In the genomic region with DNA sequence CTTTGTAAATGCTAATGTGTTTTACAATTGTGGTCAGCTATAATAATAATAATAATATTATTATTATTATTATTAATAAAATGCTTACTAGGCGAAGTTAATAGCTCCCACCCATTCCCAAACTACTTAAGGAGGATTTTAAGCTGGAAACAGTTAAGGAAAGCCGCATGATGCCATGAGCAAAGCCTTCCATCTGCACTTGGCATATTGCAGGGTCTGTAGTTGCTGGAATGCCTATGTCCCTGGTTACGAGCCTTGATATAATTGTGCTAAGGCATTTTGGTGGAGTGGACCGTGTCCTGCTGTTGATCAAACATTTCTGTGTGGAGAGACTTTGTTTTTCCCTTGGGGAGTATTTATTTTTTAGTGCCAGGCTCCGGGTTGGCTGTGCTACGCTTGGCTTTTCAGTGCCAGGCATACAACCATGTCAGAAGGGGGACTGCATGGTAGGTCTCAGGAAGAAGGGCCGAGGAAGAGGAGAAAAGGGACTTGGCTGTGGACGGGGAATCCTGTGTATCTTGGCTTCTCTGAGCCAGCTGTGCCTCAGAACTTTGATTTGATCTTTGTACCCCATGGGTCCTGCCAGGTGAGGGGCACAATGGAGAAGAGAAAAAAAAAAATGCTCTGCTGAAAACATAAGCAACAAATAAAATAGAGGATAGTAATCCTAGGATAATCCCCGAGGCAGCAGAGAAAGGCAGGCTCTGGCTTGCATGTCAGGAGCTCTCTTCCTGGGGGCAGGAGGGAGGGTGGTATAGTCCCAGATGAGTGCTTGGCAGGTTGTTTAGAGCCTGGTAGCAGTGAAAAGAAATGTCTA, we compare ENCODE assay signal across 15 cellular contexts.
DNase-seq lines count a peak whose midpoint lies in the region; ATAC-seq and TF ChIP-seq lines count a peak whose summit lies in the region.
"Had no signal": no experiment of that assay in that cellular context is flagged by ENCODE, and none has a peak within 500 bp of the region (broad histone marks: within the 10 kb centered on the region; RNA-seq: fewer than 3 reads in every experiment).

No MANE protein-coding gene starts in this region.

- intact Hi-C loops in right cardiac atrium (cut with DNase I) (no loop called here), gastrocnemius medialis (cut with DNase I; ENCODE audit: low total_unique reads) (no loop called here)
- intact Hi-C loops in CD4-positive, alpha-beta memory T cell (cut with micrococcal nuclease): no loop called here

- H3K36me3 Mint-ChIP-seq in GM23338 (ENCODE audit: low read depth): no peaks in the 10 kb centered on the region
- H3K36me3 Mint-ChIP-seq in CD4-positive, alpha-beta memory T cell: no peaks in the 10 kb centered on the region

- peaks cover 39% of the 10 kb centered on the region for H3K4me1 Mint-ChIP-seq in GM23338
- peaks cover 6 to 14% (median 10%) of the 10 kb centered on the region in 4 donors for H3K4me1 Mint-ChIP-seq in CD4-positive, alpha-beta memory T cell

- peaks cover 7% of the 10 kb centered on the region for H4K20me1 ChIP-seq in GM23338 (replicated peaks; ENCODE audit: insufficient read depth)

- H3K27me3 Mint-ChIP-seq in GM23338 (ENCODE audit: insufficient read depth, low read depth, poor library complexity): no peaks in the 10 kb centered on the region
- peaks cover 2 to 4% of the 10 kb centered on the region in 2 donors for H3K27me3 Mint-ChIP-seq in CD4-positive, alpha-beta memory T cell
- H3K27me3 Mint-ChIP-seq: activated CD4-positive, alpha-beta T cell treated with anti-CD3 and anti-CD28 coated beads for 36 hours had no signal

- no peak overlapping the region for H3K4me3 Mint-ChIP-seq in GM23338
- no peak overlapping the region for H3K4me3 Mint-ChIP-seq in CD4-positive, alpha-beta memory T cell
- H3K4me3 Mint-ChIP-seq: activated CD4-positive, alpha-beta T cell treated with anti-CD3 and anti-CD28 coated beads for 36 hours had no signal

- no peak overlapping the region for H3K27ac ChIP-seq in GM23338 (ENCODE audit: low read depth)
- peak overlapping the region; percentile 27; the same call in 1 of the 2 replicates for H3K27ac ChIP-seq in VCaP
- H3K27ac ChIP-seq in right cardiac atrium (ENCODE audit: low read length): peak overlapping the region; percentile 76
- peak overlapping the region in 3 of 4 donors; percentile 7 to 36 (median 30) for H3K27ac ChIP-seq in gastrocnemius medialis
- no peak overlapping the region for H3K27ac ChIP-seq in CD4-positive, alpha-beta memory T cell (ENCODE audit: low read depth, low read length)
- H3K27ac ChIP-seq: ovary, thoracic aorta had no signal

- H3K36me3 ChIP-seq in GM23338 (ENCODE audit: insufficient read depth): no peaks in the 10 kb centered on the region
- H3K36me3 ChIP-seq in gastrocnemius medialis: no peaks in the 10 kb centered on the region
- H3K36me3 ChIP-seq in CD4-positive, alpha-beta memory T cell (ENCODE audit: insufficient read depth, low read length): no peaks in the 10 kb centered on the region
- H3K36me3 ChIP-seq: ovary, thoracic aorta had no signal

- no peak overlapping the region for H2AFZ ChIP-seq in GM23338

- TF ChIP-seq POLR2A in gastrocnemius medialis (IDR thresholded peaks at IDR 0.05): no peak

- DNase-seq in GM23338 (ENCODE audit: low spot score) (no peak), right cardiac atrium (no peak), gastrocnemius medialis (no peak), NCI-H1930 (lab: John Stamatoyannopoulos, UW) (no peak)
- no peak for DNase-seq in CD4-positive, alpha-beta memory T cell
- DNase-seq: activated CD4-positive, alpha-beta T cell treated with anti-CD3 and anti-CD28 coated beads for 36 hours; cortex of kidney; EL; mesendoderm; ovary had no signal

- H3K27me3 ChIP-seq in GM23338 (ENCODE audit: insufficient read depth) (no peaks in the 10 kb centered on the region), right cardiac atrium (ENCODE audit: control insufficient read depth, insufficient read depth) (no peaks in the 10 kb centered on the region), gastrocnemius medialis (no peaks in the 10 kb centered on the region)
- no peaks in the 10 kb centered on the region for H3K27me3 ChIP-seq in CD4-positive, alpha-beta memory T cell (ENCODE audit: insufficient read depth, low read length)
- H3K27me3 ChIP-seq: ovary had no signal

- no peak overlapping the region for H3K4me2 ChIP-seq in GM23338

- WGBS in right cardiac atrium: 71% methylated on average over 9 of the region's 9 CpGs

- H3K9me3 ChIP-seq in right cardiac atrium (ENCODE audit: control insufficient read depth, low read length): no peaks in the 10 kb centered on the region
- no peaks in the 10 kb centered on the region for H3K9me3 ChIP-seq in gastrocnemius medialis
- H3K9me3 ChIP-seq in CD4-positive, alpha-beta memory T cell (ENCODE audit: control insufficient read depth in 1 of 2, low read length in 2 of 2): no peaks in the 10 kb centered on the region
- H3K9me3 ChIP-seq: ovary, thoracic aorta had no signal

- H3K27ac Mint-ChIP-seq in GM23338: peak overlapping the region; percentile 42
- no peak overlapping the region for H3K27ac Mint-ChIP-seq in CD4-positive, alpha-beta memory T cell
- H3K27ac Mint-ChIP-seq: activated CD4-positive, alpha-beta T cell treated with anti-CD3 and anti-CD28 coated beads for 36 hours had no signal

- CTCF ChIA-PET in CD4-positive, alpha-beta memory T cell (lab: Charles Lee; ENCODE audit: partially characterized antibody): no interaction called here

- in situ Hi-C loops in gastrocnemius medialis (cut with MboI; ENCODE audit: low sequenced_read_pairs in 4 of 4): no loop called here

- H3K4me3 ChIP-seq in GM23338: no peak overlapping the region
- H3K4me3 ChIP-seq in right cardiac atrium (ENCODE audit: low read length): no peak overlapping the region
- H3K4me3 ChIP-seq in gastrocnemius medialis: no peak overlapping the region
- H3K4me3 ChIP-seq in CD4-positive, alpha-beta memory T cell (ENCODE audit: low read length in 2 of 2): no peak overlapping the region
- H3K4me3 ChIP-seq: GM12878, ovary, thoracic aorta had no signal

- H3K9me2 ChIP-seq in GM23338 (ENCODE audit: insufficient read depth): no peaks in the 10 kb centered on the region

- H3K4me1 ChIP-seq in GM23338 (ENCODE audit: insufficient read depth) (peaks cover 28% of the 10 kb centered on the region), right cardiac atrium (ENCODE audit: control insufficient read depth, insufficient read depth, low read length) (peaks cover 16% of the 10 kb centered on the region), gastrocnemius medialis (peaks cover 35 to 48% of the 10 kb centered on the region in 2 donors)
- peaks cover 12% of the 10 kb centered on the region for H3K4me1 ChIP-seq in CD4-positive, alpha-beta memory T cell (ENCODE audit: insufficient read depth, low read length)

- H3F3A ChIP-seq in GM23338 (replicated peaks; ENCODE audit: low read depth): no peaks in the 10 kb centered on the region

- H3K79me2 ChIP-seq in GM23338 (replicated peaks; ENCODE audit: insufficient read depth): peaks cover 71% of the 10 kb centered on the region

- TF ChIP-seq CTCF in GM23338 (conservative IDR thresholded peaks at IDR 0.05; ENCODE audit: low read depth in 2 of 2): no peak
- TF ChIP-seq CTCF in VCaP (conservative IDR thresholded peaks at IDR 0.05): no peak
- TF ChIP-seq CTCF in gastrocnemius medialis (IDR thresholded peaks at IDR 0.05 in 4 of 5, conservative IDR thresholded peaks at IDR 0.05 in 1 of 5): no peak

- ATAC-seq in GM23338 (peak; percentile 15; the same call in 1 of the 3 replicates), right cardiac atrium (no peak), gastrocnemius medialis (no peak), HG03342 (IDR thresholded peaks at IDR 0.05; ENCODE audit: unreplicated experiment) (no peak), HG02840 (IDR thresholded peaks at IDR 0.05; ENCODE audit: low FRiP score, unreplicated experiment) (no peak)
- ATAC-seq: activated CD4-positive, alpha-beta T cell treated with anti-CD3 and anti-CD28 coated beads for 36 hours had no signal

- POLR2A ChIA-PET in CD4-positive, alpha-beta memory T cell (lab: Charles Lee; ENCODE audit: partially characterized antibody): no interaction called here

- no peaks in the 10 kb centered on the region for H3K9me3 Mint-ChIP-seq in GM23338
- H3K9me3 Mint-ChIP-seq in CD4-positive, alpha-beta memory T cell: peaks cover 0 to 2% (median 0%) of the 10 kb centered on the region in 8 donors

TF ChIP-seq in GM23338, 12 proteins besides CTCF, POLR2A, EP300 and RAD21 (continues in another document):
- TF ChIP-seq EZH2phosphoT487 (IDR thresholded peaks at IDR 0.05; ENCODE audit: unreplicated experiment): no peak
- TF ChIP-seq CREB1 (CRISPR knock-in tag; IDR thresholded peaks at IDR 0.05; ENCODE audit: low read depth): no peak
- TF ChIP-seq, protein P1, sequence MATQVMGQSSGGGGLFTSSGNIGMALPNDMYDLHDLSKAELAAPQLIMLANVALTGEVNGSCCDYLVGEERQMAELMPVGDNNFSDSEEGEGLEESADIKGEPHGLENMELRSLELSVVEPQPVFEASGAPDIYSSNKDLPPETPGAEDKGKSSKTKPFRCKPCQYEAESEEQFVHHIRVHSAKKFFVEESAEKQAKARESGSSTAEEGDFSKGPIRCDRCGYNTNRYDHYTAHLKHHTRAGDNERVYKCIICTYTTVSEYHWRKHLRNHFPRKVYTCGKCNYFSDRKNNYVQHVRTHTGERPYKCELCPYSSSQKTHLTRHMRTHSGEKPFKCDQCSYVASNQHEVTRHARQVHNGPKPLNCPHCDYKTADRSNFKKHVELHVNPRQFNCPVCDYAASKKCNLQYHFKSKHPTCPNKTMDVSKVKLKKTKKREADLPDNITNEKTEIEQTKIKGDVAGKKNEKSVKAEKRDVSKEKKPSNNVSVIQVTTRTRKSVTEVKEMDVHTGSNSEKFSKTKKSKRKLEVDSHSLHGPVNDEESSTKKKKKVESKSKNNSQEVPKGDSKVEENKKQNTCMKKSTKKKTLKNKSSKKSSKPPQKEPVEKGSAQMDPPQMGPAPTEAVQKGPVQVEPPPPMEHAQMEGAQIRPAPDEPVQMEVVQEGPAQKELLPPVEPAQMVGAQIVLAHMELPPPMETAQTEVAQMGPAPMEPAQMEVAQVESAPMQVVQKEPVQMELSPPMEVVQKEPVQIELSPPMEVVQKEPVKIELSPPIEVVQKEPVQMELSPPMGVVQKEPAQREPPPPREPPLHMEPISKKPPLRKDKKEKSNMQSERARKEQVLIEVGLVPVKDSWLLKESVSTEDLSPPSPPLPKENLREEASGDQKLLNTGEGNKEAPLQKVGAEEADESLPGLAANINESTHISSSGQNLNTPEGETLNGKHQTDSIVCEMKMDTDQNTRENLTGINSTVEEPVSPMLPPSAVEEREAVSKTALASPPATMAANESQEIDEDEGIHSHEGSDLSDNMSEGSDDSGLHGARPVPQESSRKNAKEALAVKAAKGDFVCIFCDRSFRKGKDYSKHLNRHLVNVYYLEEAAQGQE (IDR thresholded peaks at IDR 0.05; ENCODE audit: unreplicated experiment): no peak

Comparison
In these comparisons a context has a peak if more than half of its experiments do, and no peak if none do; other contexts are left out.
1. H3K27ac ChIP-seq: peak in VCaP (single experiment), right cardiac atrium (single experiment) and gastrocnemius medialis (3 of 4); none in GM23338 (single experiment) and CD4-positive, alpha-beta memory T cell (single experiment).